Comparison of ENCODE assay signal across 1 cellular context in the genomic region with DNA sequence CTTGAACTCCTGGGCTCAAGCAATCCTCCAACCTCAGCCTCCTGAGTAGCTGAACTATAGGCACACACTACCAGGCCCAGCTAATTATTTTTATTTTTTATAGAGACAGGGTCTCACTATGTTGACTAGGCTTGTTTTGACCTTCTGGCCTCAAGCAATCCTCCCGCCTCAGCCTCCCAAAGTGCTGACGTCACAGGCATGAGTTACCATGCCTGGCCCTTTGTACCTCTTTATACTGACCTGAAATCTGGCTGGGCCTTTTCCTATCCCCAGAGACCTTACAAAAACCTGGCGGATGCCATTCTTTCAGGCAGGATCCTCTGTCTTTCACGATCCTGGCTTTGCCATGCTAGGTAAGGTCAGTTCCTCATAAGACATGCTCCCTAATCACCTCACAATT.
TF ChIP-seq lines count a peak whose summit lies in the region.

No MANE protein-coding gene starts in this region.

TF ChIP-seq in A549, 52 proteins besides CTCF, POLR2A, EP300 and RAD21:
- TF ChIP-seq SMC3 (IDR thresholded peaks at IDR 0.05), result no peak
- TF ChIP-seq, protein P1, sequence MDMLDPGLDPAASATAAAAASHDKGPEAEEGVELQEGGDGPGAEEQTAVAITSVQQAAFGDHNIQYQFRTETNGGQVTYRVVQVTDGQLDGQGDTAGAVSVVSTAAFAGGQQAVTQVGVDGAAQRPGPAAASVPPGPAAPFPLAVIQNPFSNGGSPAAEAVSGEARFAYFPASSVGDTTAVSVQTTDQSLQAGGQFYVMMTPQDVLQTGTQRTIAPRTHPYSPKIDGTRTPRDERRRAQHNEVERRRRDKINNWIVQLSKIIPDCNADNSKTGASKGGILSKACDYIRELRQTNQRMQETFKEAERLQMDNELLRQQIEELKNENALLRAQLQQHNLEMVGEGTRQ (IDR thresholded peaks at IDR 0.05), result no peak
- TF ChIP-seq, protein P2, sequence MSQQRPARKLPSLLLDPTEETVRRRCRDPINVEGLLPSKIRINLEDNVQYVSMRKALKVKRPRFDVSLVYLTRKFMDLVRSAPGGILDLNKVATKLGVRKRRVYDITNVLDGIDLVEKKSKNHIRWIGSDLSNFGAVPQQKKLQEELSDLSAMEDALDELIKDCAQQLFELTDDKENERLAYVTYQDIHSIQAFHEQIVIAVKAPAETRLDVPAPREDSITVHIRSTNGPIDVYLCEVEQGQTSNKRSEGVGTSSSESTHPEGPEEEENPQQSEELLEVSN (IDR thresholded peaks at IDR 0.05; ENCODE audit: borderline replicate concordance, low read depth), result no peak
- TF ChIP-seq TP53 (CRISPR knock-in tag; IDR thresholded peaks at IDR 0.05), result no peak
- no peak for TF ChIP-seq RCOR1 (IDR thresholded peaks at IDR 0.05; ENCODE audit: low read depth, low read length)
- TF ChIP-seq RFX5 (IDR thresholded peaks at IDR 0.05), result no peak
- no peak for TF ChIP-seq EHF (CRISPR knock-in tag; IDR thresholded peaks at IDR 0.05)
- TF ChIP-seq, protein P3, sequence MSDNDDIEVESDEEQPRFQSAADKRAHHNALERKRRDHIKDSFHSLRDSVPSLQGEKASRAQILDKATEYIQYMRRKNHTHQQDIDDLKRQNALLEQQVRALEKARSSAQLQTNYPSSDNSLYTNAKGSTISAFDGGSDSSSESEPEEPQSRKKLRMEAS (IDR thresholded peaks at IDR 0.05), result no peak
- TF ChIP-seq ESRRA (IDR thresholded peaks at IDR 0.05; ENCODE audit: borderline replicate concordance, low read length), result no peak
- TF ChIP-seq ZNF302 (CRISPR knock-in tag; IDR thresholded peaks at IDR 0.05), result no peak
- TF ChIP-seq RNF2 (IDR thresholded peaks at IDR 0.05; ENCODE audit: borderline replicate concordance, low read depth), result no peak
- no peak for TF ChIP-seq HEYL (CRISPR knock-in tag; IDR thresholded peaks at IDR 0.05)
- TF ChIP-seq, protein P4, sequence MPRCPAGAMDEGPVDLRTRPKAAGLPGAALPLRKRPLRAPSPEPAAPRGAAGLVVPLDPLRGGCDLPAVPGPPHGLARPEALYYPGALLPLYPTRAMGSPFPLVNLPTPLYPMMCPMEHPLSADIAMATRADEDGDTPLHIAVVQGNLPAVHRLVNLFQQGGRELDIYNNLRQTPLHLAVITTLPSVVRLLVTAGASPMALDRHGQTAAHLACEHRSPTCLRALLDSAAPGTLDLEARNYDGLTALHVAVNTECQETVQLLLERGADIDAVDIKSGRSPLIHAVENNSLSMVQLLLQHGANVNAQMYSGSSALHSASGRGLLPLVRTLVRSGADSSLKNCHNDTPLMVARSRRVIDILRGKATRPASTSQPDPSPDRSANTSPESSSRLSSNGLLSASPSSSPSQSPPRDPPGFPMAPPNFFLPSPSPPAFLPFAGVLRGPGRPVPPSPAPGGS (IDR thresholded peaks at IDR 0.05), result no peak
- TF ChIP-seq CHD4 (IDR thresholded peaks at IDR 0.05; ENCODE audit: borderline replicate concordance), result no peak
- no peak for TF ChIP-seq FOSL2 (IDR thresholded peaks at IDR 0.05)
- no peak for TF ChIP-seq FOSL2 (CRISPR knock-in tag; IDR thresholded peaks at IDR 0.05)
- TF ChIP-seq ZC3H11A (IDR thresholded peaks at IDR 0.05), result no peak
TF ChIP-seq in A549: peak in this region for 0.
